In genomic region chr11:83193315-83194283, GRCh38 we compare ENCODE assay signal across 8 cellular contexts. TPM values are rescaled to one million over a fixed set of nuclear protein-coding genes. Genes with fewer than 3 reads are reported as not detected.
DNase-seq lines count a peak whose midpoint lies in the region; ATAC-seq, FAIRE-seq and TF ChIP-seq lines count a peak whose summit lies in the region.

TSS of gene ANKRD42 (plus strand) at chr11:83193712. CDS start at chr11:83194671, 959 bp downstream.

- H3K27ac ChIP-seq in angular gyrus (ENCODE audit: low read depth, low read length) (peak within 1 kb of the TSS; percentile 90), right cardiac atrium (ENCODE audit: low read length) (peak within 1 kb of the TSS; percentile 91), uterus (peak within 1 kb of the TSS; percentile 87 to 88)

- FAIRE-seq in GM12892 (lab: Jason Lieb, UNC), result peak; percentile 100

- peaks cover 15% of the 10 kb centered on the region for H3K36me3 Mint-ChIP-seq in T-helper 1 cell treated with Interleukin-12 subunit alpha and Interleukin-12 subunit beta and Interleukin-4 antibody, amounts not matched to agents 30 μg/mL and 1 μg/mL, for 36 hours (ENCODE audit: low read depth)

- no peaks in the 10 kb centered on the region for H3K9me3 ChIP-seq in right cardiac atrium (ENCODE audit: control insufficient read depth, low read length)
- H3K9me3 ChIP-seq in uterus, result no peaks in the 10 kb centered on the region

- peaks cover 26% of the 10 kb centered on the region for H3K4me1 Mint-ChIP-seq in T-helper 1 cell treated with Interleukin-12 subunit alpha and Interleukin-12 subunit beta and Interleukin-4 antibody, amounts not matched to agents 30 μg/mL and 1 μg/mL, for 36 hours (ENCODE audit: low read depth)

- TF ChIP-seq CTCF in uterus (IDR thresholded peaks at IDR 0.05), result peak in 1 of 4 experiments; percentile 30

- ATAC-seq in HG02870 (IDR thresholded peaks at IDR 0.05; ENCODE audit: unreplicated experiment) (peak; percentile 92), right cardiac atrium (peak; percentile 97 to 98)

- no peaks in the 10 kb centered on the region for H3K36me3 ChIP-seq in uterus

- peak within 1 kb of the TSS; percentile 98 for H3K4me3 Mint-ChIP-seq in T-helper 1 cell treated with Interleukin-12 subunit alpha and Interleukin-12 subunit beta and Interleukin-4 antibody, amounts not matched to agents 30 μg/mL and 1 μg/mL, for 36 hours

- no peaks in the 10 kb centered on the region for H3K9me3 Mint-ChIP-seq in T-helper 1 cell treated with Interleukin-12 subunit alpha and Interleukin-12 subunit beta and Interleukin-4 antibody, amounts not matched to agents 30 μg/mL and 1 μg/mL, for 36 hours

- H3K4me3 ChIP-seq in right cardiac atrium (ENCODE audit: low read length) (peak within 1 kb of the TSS; percentile 91), uterus (peak within 1 kb of the TSS; percentile 68 to 82)

- H3K27me3 Mint-ChIP-seq in T-helper 1 cell treated with Interleukin-12 subunit alpha and Interleukin-12 subunit beta and Interleukin-4 antibody, amounts not matched to agents 30 μg/mL and 1 μg/mL, for 36 hours (ENCODE audit: low read depth), result no peaks in the 10 kb centered on the region

- intact Hi-C loops in right cardiac atrium (cut with DNase I) (loop anchor here in 2 of 4 donors (10.0 kb wide), 1 partner anchor 289 kb away; the partner anchor contains the start of genes DDIAS (in 2 of the 2) and PRCP (in 2 of the 2)), uterus (cut with DNase I; ENCODE audit: low total_unique reads) (loop anchor here (5.0 to 10.0 kb wide), 2 partner anchors 121 to 289 kb away; partner anchors contain the start of genes DDIAS, PRCP and RAB30)

- 0 out of 2 replicates have a peak, but pooled peaks have one; percentile 46 for TF ChIP-seq POLR2A in GM12892 (IDR thresholded peaks at IDR 0.05; ENCODE audit: low read depth, low read length)
- TF ChIP-seq POLR2A in uterus (IDR thresholded peaks at IDR 0.05), result peak; percentile 71 to 82

- WGBS in right cardiac atrium, result under 1% methylated on average over 67 of the region's 67 CpGs

- DNase-seq in GM12892 (ENCODE audit: insufficient read length), result peak; percentile 82
- DNase-seq in NCI-H146 treated with DMSO at 0.1 percent for 48 hours (lab: John Stamatoyannopoulos, UW; ENCODE audit: unreplicated experiment), result peak; percentile 80
- DNase-seq in right cardiac atrium, result peak; percentile 94 to 97 (median 95)
- peak; percentile 91 for DNase-seq in pulmonary artery endothelial cell (ENCODE audit: low read depth, low spot score)
- DNase-seq in uterus, result peak; percentile 90 to 94

- peak within 1 kb of the TSS; percentile 96 for H3K27ac Mint-ChIP-seq in T-helper 1 cell treated with Interleukin-12 subunit alpha and Interleukin-12 subunit beta and Interleukin-4 antibody, amounts not matched to agents 30 μg/mL and 1 μg/mL, for 36 hours

- no peaks in the 10 kb centered on the region for H3K4me1 ChIP-seq in right cardiac atrium (ENCODE audit: control insufficient read depth, insufficient read depth, low read length)
- H3K4me1 ChIP-seq in uterus, result peaks cover 0 to 7% of the 10 kb centered on the region in 2 donors

- H3K27me3 ChIP-seq in right cardiac atrium (ENCODE audit: control insufficient read depth, insufficient read depth) (no peaks in the 10 kb centered on the region), uterus (no peaks in the 10 kb centered on the region)

RNA-seq across cellular contexts. Expression of gene ANKRD42, which starts in this region (rescaled TPM):
- polyA plus RNA-seq in GM12892 (2012; ENCODE audit: missing spikeins), result 2.5 TPM
- total RNA-seq in right cardiac atrium, result 1 to 10 TPM; 7.9 to 9.7 (median 9.0) TPM
- polyA plus RNA-seq in right cardiac atrium, result 4.7 TPM
- total RNA-seq in pulmonary artery endothelial cell, result 6.7 and 8.7 TPM in 2 replicates
- 10 to 100 TPM in 2 of 4 donors, 1 to 10 TPM in 2; 3.3 to 21.7 (median 9.0) TPM for total RNA-seq in uterus

Comparison
In these comparisons a context has a peak if more than half of its experiments do, and no peak if none do; other contexts are left out.
1. Peak in every context shown above with its lines: DNase-seq, ATAC-seq, H3K4me3 ChIP-seq and H3K27ac ChIP-seq.